In the genomic region with DNA sequence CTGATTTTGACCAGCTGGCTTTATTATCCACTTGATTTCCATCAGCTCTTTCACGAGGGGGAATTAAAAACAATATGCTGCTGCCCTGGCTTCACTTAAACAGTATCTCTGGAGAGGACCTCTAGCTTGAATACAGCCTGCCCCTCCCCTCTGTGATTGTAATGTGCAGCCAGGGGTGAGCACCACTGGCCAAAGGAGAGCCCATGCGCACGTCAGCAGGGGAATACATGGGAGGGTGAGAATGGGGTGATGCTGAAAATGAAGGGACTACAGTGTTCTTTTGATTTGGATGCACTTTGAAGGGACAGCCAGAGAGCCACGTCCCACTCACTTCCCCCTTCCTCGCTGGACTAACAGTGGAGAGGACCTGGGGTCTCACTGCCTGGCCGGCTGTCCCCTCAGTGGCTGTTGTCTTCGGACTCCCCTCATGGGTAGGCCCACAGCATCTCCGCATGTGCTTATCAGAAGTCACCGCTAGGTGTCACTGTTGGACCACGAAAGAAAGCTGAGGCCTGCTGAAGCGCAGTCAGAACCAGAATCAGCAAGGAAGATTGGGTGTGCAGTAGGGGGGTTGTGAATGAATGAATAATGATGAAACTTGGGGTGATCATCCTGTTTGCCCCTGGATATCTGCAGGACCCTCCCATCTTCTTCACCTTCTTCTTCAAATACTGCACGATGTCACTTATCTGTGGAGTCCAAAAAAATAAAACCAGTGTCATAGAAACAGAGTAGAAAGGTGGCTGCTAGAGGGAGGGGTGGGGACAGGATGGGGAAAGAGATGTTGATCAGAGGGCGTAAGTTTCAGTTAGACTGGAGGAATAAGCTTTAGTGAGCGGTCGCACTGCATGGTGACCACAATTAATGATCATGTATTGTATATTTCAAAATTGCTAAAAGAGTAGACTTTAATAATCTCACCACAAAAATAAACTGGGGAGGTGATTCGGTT, we compare ENCODE assay signal across 7 cellular contexts. TPM values are rescaled to one million over a fixed set of nuclear protein-coding genes. Genes with fewer than 3 reads are reported as not detected.
A peak's percentile ranks its signal among the peaks of the same experiment; 100 is the strongest.
DNase-seq lines count a peak whose midpoint lies in the region; ATAC-seq and TF ChIP-seq lines count a peak whose summit lies in the region.

No MANE protein-coding gene starts in this region.

- H3K27me3 Mint-ChIP-seq in MCF 10A (ENCODE audit: insufficient read depth, unreplicated experiment), result peaks cover 26% of the 10 kb centered on the region

- POLR2A ChIA-PET in MCF 10A (lab: Yijun Ruan, JAX), result interaction anchor here (0.6 to 1.9 kb wide), 7 partner anchors 138 to 1589 kb away, joined by 3 to 18 read pairs (median 3); no protein-coding TSS in a partner anchor

- in situ Hi-C loops in GM13976 (cut with MboI; ENCODE audit: low sequenced_read_pairs, unreplicated experiment), result loop anchor here (10.0 to 25.0 kb wide), 3 partner anchors 425 to 948 kb away; no protein-coding TSS in a partner anchor

- CTCF ChIA-PET in MCF 10A (lab: Yijun Ruan, JAX), result interaction anchor here (0.6 to 6.5 kb wide), 115 partner anchors 9 to 1763 kb away, joined by 3 to 147 read pairs (median 4); a partner anchor contains a TSS

- no TSS peak for BruUV-seq in MCF 10A (replicated peaks; lab: Mats Ljungman, UMichigan)

- peak; percentile 73 for ATAC-seq in HG02610 (IDR thresholded peaks at IDR 0.05; ENCODE audit: unreplicated experiment)

- no peaks in the 10 kb centered on the region for H3K4me1 Mint-ChIP-seq in MCF 10A (ENCODE audit: insufficient read depth, unreplicated experiment)

- intact Hi-C loops in MCF 10A (cut with micrococcal nuclease), result loop anchor here (1.0 kb wide), 8 partner anchors 65 to 948 kb away; no protein-coding TSS in a partner anchor

- H3K27ac Mint-ChIP-seq in MCF 10A (ENCODE audit: low read depth, unreplicated experiment), result no peak overlapping the region

- H3K4me3 Mint-ChIP-seq in MCF 10A (ENCODE audit: unreplicated experiment), result no peak overlapping the region

- H3K27ac ChIP-seq in VCaP, result peak overlapping the region; percentile 34; the same call in 1 of the 2 replicates

- TF ChIP-seq CTCF in GM13976 (IDR thresholded peaks at IDR 0.05; ENCODE audit: borderline replicate concordance, control extremely low read depth, extremely low read depth, insufficient read depth, missing control alignments) (peak; percentile 90), VCaP (conservative IDR thresholded peaks at IDR 0.05) (peak; percentile 63), MCF 10A (IDR thresholded peaks at IDR 0.05; ENCODE audit: unreplicated experiment) (peak; percentile 83)

- DNase-seq in GM13976 (ENCODE audit: low spot score), result peak; percentile 63
- DNase-seq in NCI-H1694 treated with DMSO at 0.1 percent for 48 hours (lab: John Stamatoyannopoulos, UW), result peak; percentile 31
- DNase-seq in MCF 10A (ENCODE audit: unreplicated experiment), result peak; percentile 78
- DNase-seq in islet precursor cell, result peak; percentile 78
- peak; percentile 30 to 46 for DNase-seq in stimulated activated CD4-positive, alpha-beta T cell treated with anti-CD3 and anti-CD28 coated beads, Interleukin-1b, Interleukin-23, amount 100 ng/mL, for 1 hour (ENCODE audit: low read depth in 2 of 2)

- no peaks in the 10 kb centered on the region for H3K9me3 Mint-ChIP-seq in MCF 10A (ENCODE audit: unreplicated experiment)

- peaks cover 6% of the 10 kb centered on the region for H3K36me3 Mint-ChIP-seq in MCF 10A (ENCODE audit: insufficient read depth, unreplicated experiment)

RNA-seq across cellular contexts. Expression of a gene that starts 32.8 kb away (rescaled TPM):
- 7.3 and 9.3 TPM in 2 replicates for total RNA-seq in MCF 10A (2022)

Comparison
In these comparisons a context has a peak if more than half of its experiments do, and no peak if none do; other contexts are left out.
1. Peak in every context shown above with its lines: DNase-seq, ATAC-seq and H3K27ac ChIP-seq.